In genomic region chr12:59595557-59596231, GRCh38 we compare ENCODE assay signal across 8 cellular contexts. TPM values are rescaled to one million over a fixed set of nuclear protein-coding genes. Genes with fewer than 3 reads are reported as not detected.
DNase-seq lines count a peak whose midpoint lies in the region; ATAC-seq, FAIRE-seq and TF ChIP-seq lines count a peak whose summit lies in the region.

A gene with protein sequence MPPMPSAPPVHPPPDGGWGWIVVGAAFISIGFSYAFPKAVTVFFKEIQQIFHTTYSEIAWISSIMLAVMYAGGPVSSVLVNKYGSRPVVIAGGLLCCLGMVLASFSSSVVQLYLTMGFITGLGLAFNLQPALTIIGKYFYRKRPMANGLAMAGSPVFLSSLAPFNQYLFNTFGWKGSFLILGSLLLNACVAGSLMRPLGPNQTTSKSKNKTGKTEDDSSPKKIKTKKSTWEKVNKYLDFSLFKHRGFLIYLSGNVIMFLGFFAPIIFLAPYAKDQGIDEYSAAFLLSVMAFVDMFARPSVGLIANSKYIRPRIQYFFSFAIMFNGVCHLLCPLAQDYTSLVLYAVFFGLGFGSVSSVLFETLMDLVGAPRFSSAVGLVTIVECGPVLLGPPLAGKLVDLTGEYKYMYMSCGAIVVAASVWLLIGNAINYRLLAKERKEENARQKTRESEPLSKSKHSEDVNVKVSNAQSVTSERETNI (plus strand): TSS chr12:59596029. CDS start chr12:59704802, 108,773 bp downstream.

- FAIRE-seq in kidney (lab: Jason Lieb, UNC), result no peak

- no peaks in the 10 kb centered on the region for H3K9me3 ChIP-seq in kidney (ENCODE audit: control insufficient read depth in 1 of 2, low read length in 2 of 2)

- H3K9ac ChIP-seq in kidney (ENCODE audit: low read length in 2 of 2), result peak within 1 kb of the TSS; percentile 77 to 80

- peaks cover 0 to 2% of the 10 kb centered on the region in 2 donors for H3K4me1 ChIP-seq in kidney (ENCODE audit: control insufficient read depth in 1 of 2, insufficient read depth in 1 of 2, low read depth in 1 of 2, low read length in 2 of 2)

- no peak for TF ChIP-seq CTCF in kidney (IDR thresholded peaks at IDR 0.05; ENCODE audit: borderline replicate concordance, extremely low read depth, insufficient read depth)

- ATAC-seq in GM19023 (IDR thresholded peaks at IDR 0.05; ENCODE audit: unreplicated experiment), result peak; percentile 66
- peak; percentile 61 for ATAC-seq in HG03175 (IDR thresholded peaks at IDR 0.05; ENCODE audit: unreplicated experiment)

- no peaks in the 10 kb centered on the region for H3K36me3 ChIP-seq in kidney (ENCODE audit: control insufficient read depth in 1 of 2, insufficient read depth in 2 of 2, low read length in 2 of 2)

- peak within 1 kb of the TSS; percentile 96 to 97 for H3K27ac ChIP-seq in kidney (ENCODE audit: low read depth in 2 of 2, low read length in 2 of 2)

- H3K4me3 ChIP-seq in kidney (ENCODE audit: low read length in 2 of 2), result peak within 1 kb of the TSS; percentile 89 to 96

- intact Hi-C loops in kidney (cut with DNase I), result no loop called here

- in situ Hi-C loops in ACHN (cut with HindIII; ENCODE audit: low pct_ligation_motif_present, low pct_unique_long_range_greater_than_20kb, low sequenced_read_pairs), result no loop called here

- DNase-seq in ACHN (peak; percentile 92), NCI-H345 treated with DMSO at 0.1 percent for 48 hours (lab: John Stamatoyannopoulos, UW; ENCODE audit: unreplicated experiment) (peak; percentile 91), cerebellar cortex (ENCODE audit: low spot score) (peak; percentile 78), kidney (peak; percentile 96)
- DNase-seq in activated CD4-positive, CD25-positive, alpha-beta regulatory T cell treated with anti-CD3 and anti-CD28 coated beads, Interleukin-2, amount 50 U/mL, for 72 hours, result peak; percentile 78
- DNase-seq in stimulated activated CD4-positive, alpha-beta T cell treated with anti-CD3 and anti-CD28 coated beads, Interleukin-15, amount 100 ng/mL, for 1 hour (ENCODE audit: low read depth in 1 of 2, low spot score in 1 of 2), result peak; percentile 69

RNA-seq across cellular contexts. Expression of the gene that starts here (rescaled TPM):
- total RNA-seq in kidney, result 33.9 TPM
- 6.4 TPM for polyA plus RNA-seq in kidney (ENCODE audit: insufficient read depth, low read depth, low replicate concordance)

Comparison
In these comparisons a context has a peak if more than half of its experiments do, and no peak if none do; other contexts are left out.
1. Peak in every context shown above with its lines: DNase-seq, ATAC-seq, H3K4me3 ChIP-seq and H3K27ac ChIP-seq.